Comparison of ENCODE assay signal across 8 cellular contexts in the genomic region with DNA sequence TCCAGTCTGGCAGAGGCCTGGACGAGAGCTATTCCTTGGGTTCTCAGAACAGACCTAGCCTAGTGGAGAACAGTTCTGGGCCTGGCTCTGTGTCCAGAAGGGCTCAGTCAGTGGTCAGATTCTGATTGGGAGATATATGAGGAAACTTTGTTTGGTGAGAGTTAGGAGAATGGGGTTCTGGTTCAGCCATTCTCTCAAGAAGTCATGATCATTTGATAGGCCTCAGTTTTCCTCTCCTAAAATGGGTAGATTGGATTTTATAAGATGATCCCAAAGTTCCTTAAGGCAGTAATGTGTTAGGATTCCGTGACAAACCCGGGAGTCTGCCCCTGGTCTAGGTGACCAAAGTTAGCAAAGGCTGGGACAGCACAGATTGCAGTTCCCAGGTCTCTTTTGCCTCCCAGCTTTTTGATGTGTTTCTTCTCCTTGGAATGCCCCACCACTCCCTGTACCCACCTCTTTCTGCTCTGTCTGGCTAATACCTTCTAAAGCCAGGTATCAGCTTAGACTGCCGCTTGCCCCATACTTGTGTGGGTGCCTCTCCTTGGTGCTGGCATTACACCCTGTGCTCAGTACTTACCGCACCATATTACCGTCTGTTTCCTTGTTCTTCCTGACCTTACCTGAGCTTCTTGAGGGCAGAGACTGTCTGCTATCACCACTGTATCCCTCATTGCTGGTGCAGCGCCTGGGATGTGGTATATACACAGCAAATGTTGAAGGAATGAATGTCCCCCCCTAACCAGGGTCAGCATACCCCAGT. TPM values are rescaled to one million over a fixed set of nuclear protein-coding genes. Genes with fewer than 3 reads are reported as not detected.
A peak's percentile ranks its signal among the peaks of the same experiment; 100 is the strongest.
DNase-seq lines count a peak whose midpoint lies in the region; ATAC-seq, FAIRE-seq and TF ChIP-seq lines count a peak whose summit lies in the region.

No MANE protein-coding gene starts in this region.

- no peak overlapping the region for H3K4me2 ChIP-seq in astrocyte (ENCODE audit: low read length)

- H3K27me3 Mint-ChIP-seq in activated CD4-positive, alpha-beta T cell treated with anti-CD3 and anti-CD28 coated beads for 36 hours = no peaks in the 10 kb centered on the region
- H3K27me3 Mint-ChIP-seq in astrocyte (ENCODE audit: low read depth, unreplicated experiment) (no peaks in the 10 kb centered on the region), memory B cell (no peaks in the 10 kb centered on the region)

- DNase-seq in activated CD4-positive, alpha-beta T cell treated with anti-CD3 and anti-CD28 coated beads for 36 hours = no peak
- DNase-seq in activated CD4-positive, alpha-beta T cell treated with anti-CD3 and anti-CD28 coated beads for 1 hour = no peak
- DNase-seq in astrocyte (ENCODE audit: low read depth) (no peak), memory B cell (ENCODE audit: low spot score in 2 of 2) (no peak), testis (no peak), head of caudate nucleus (no peak)
- no peak for DNase-seq in effector CD8-positive, alpha-beta T cell (lab: John Stamatoyannopoulos, UW)

- peaks cover 87% of the 10 kb centered on the region for H4K20me1 ChIP-seq in astrocyte (ENCODE audit: insufficient read depth, low read length)

- peaks cover 92% of the 10 kb centered on the region for H3K4me1 Mint-ChIP-seq in activated CD4-positive, alpha-beta T cell treated with anti-CD3 and anti-CD28 coated beads for 36 hours
- H3K4me1 Mint-ChIP-seq in astrocyte (ENCODE audit: low read depth, unreplicated experiment) = peaks cover 65% of the 10 kb centered on the region
- H3K4me1 Mint-ChIP-seq in memory B cell = peaks cover 73% of the 10 kb centered on the region

- H3K4me3 Mint-ChIP-seq in activated CD4-positive, alpha-beta T cell treated with anti-CD3 and anti-CD28 coated beads for 36 hours = peak overlapping the region; percentile 52
- H3K4me3 Mint-ChIP-seq in astrocyte (ENCODE audit: unreplicated experiment) (peak overlapping the region; percentile 37), memory B cell (peak overlapping the region; percentile 37)

- peaks cover 43% of the 10 kb centered on the region for H3K36me3 Mint-ChIP-seq in activated CD4-positive, alpha-beta T cell treated with anti-CD3 and anti-CD28 coated beads for 36 hours (ENCODE audit: low read depth)
- H3K36me3 Mint-ChIP-seq in astrocyte (ENCODE audit: low read depth, unreplicated experiment) = peaks cover 9% of the 10 kb centered on the region
- H3K36me3 Mint-ChIP-seq in memory B cell = peaks cover 11% of the 10 kb centered on the region

- H3K27me3 ChIP-seq in astrocyte (ENCODE audit: insufficient read depth, low read length) (no peaks in the 10 kb centered on the region), testis (no peaks in the 10 kb centered on the region)

- peak overlapping the region; percentile 87 for H3K27ac Mint-ChIP-seq in activated CD4-positive, alpha-beta T cell treated with anti-CD3 and anti-CD28 coated beads for 36 hours
- H3K27ac Mint-ChIP-seq in astrocyte (ENCODE audit: unreplicated experiment) (peak overlapping the region; percentile 19), memory B cell (peak overlapping the region; percentile 92)

- POLR2A ChIA-PET in activated CD4-positive, alpha-beta T cell treated with anti-CD3 and anti-CD28 coated beads for 36 hours (lab: Charles Lee) = interaction anchor here (0.5 to 2.0 kb wide), 4 partner anchors 12 to 137 kb away, joined by 4 to 9 read pairs (median 8); partner anchors contain the start of gene SRSF5

- H3K36me3 ChIP-seq in astrocyte (ENCODE audit: insufficient read depth, low read length) = no peaks in the 10 kb centered on the region
- H3K36me3 ChIP-seq in testis (ENCODE audit: low read depth, missing control alignments) = no peaks in the 10 kb centered on the region

- TF ChIP-seq POLR2A in testis (IDR thresholded peaks at IDR 0.05) = no peak

- no peak overlapping the region for H3K9ac ChIP-seq in astrocyte (ENCODE audit: low read length)

- H2AFZ ChIP-seq in astrocyte (ENCODE audit: low read depth, low read length) = no peak overlapping the region

- TF ChIP-seq CTCF in astrocyte (IDR thresholded peaks at IDR 0.05; ENCODE audit: insufficient read depth, low read depth, low read length) (no peak), testis (IDR thresholded peaks at IDR 0.05) (no peak)

- ATAC-seq in activated CD4-positive, alpha-beta T cell treated with anti-CD3 and anti-CD28 coated beads for 36 hours = no peak
- ATAC-seq in memory B cell (ENCODE audit: low read depth) (no peak), GM18873 (IDR thresholded peaks at IDR 0.05; ENCODE audit: low FRiP score, unreplicated experiment) (no peak)

- H3K4me3 ChIP-seq in astrocyte (ENCODE audit: insufficient read depth, low read depth, low read length) (no peak overlapping the region), testis (no peak overlapping the region)

- H3K27ac ChIP-seq in astrocyte (ENCODE audit: low read depth, low read length) = no peak overlapping the region
- peak overlapping the region; percentile 1 to 64 for H3K27ac ChIP-seq in testis

- peaks cover 11% of the 10 kb centered on the region for H3K9me3 Mint-ChIP-seq in activated CD4-positive, alpha-beta T cell treated with anti-CD3 and anti-CD28 coated beads for 36 hours (ENCODE audit: low read depth)
- H3K9me3 Mint-ChIP-seq in astrocyte (ENCODE audit: unreplicated experiment) (peaks cover 4% of the 10 kb centered on the region), memory B cell (peaks cover 5% of the 10 kb centered on the region)

- H3K9me3 ChIP-seq in astrocyte (ENCODE audit: insufficient read depth, low read depth, low read length) = no peaks in the 10 kb centered on the region
- H3K9me3 ChIP-seq in testis = no peaks in the 10 kb centered on the region

- intact Hi-C loops in activated CD4-positive, alpha-beta T cell treated with anti-CD3 and anti-CD28 coated beads for 36 hours (cut with DNase I, micrococcal nuclease) = loop anchor here (1.0 to 2.0 kb wide), 5 partner anchors 12 to 48 kb away; no protein-coding TSS in a partner anchor
- intact Hi-C loops in testis (cut with DNase I; ENCODE audit: low total_unique reads) (no loop called here), head of caudate nucleus (cut with DNase I) (no loop called here)

- peaks cover 27% of the 10 kb centered on the region for H3K4me1 ChIP-seq in astrocyte (ENCODE audit: insufficient read depth, low read length)
- H3K4me1 ChIP-seq in testis = peaks cover 51% of the 10 kb centered on the region

- CTCF ChIA-PET in activated CD4-positive, alpha-beta T cell treated with anti-CD3 and anti-CD28 coated beads for 36 hours (lab: Charles Lee) = interaction anchor here (0.8 to 2.2 kb wide), 8 partner anchors 9 to 90 kb away, joined by 3 to 10 read pairs (median 4); no protein-coding TSS in a partner anchor

- peaks cover 90% of the 10 kb centered on the region for H3K79me2 ChIP-seq in astrocyte (ENCODE audit: insufficient read depth, low read length)

- FAIRE-seq in astrocyte (lab: Jason Lieb, UNC) = no peak

- WGBS in testis, 2 donors = 80 to 81% methylated on average over 6 to 7 of the region's 7 CpGs

RNA-seq across cellular contexts. Expression of gene SUSD6, which starts 25.5 kb away (rescaled TPM):
- 10 to 100 TPM; 57.9 to 59.3 TPM for total RNA-seq in activated CD4-positive, alpha-beta T cell treated with anti-CD3 and anti-CD28 coated beads for 36 hours
- total RNA-seq in astrocyte = 25.6 and 30.6 TPM in 2 replicates
- 10 to 100 TPM; 38.7 to 39.5 TPM for total RNA-seq in testis
- 27.7 TPM for polyA plus RNA-seq in testis (ENCODE audit: insufficient read depth, low read depth, low replicate concordance)

Comparison
In these comparisons a context has a peak if more than half of its experiments do, and no peak if none do; other contexts are left out.
1. H3K27ac Mint-ChIP-seq: peak in every context shown above with its lines; median percentile 92 in memory B cell; 87 in activated CD4-positive, alpha-beta T cell treated with anti-CD3 and anti-CD28 coated beads for 36 hours; 19 in astrocyte.
2. intact Hi-C loops: an anchor here in activated CD4-positive, alpha-beta T cell treated with anti-CD3 and anti-CD28 coated beads for 36 hours (1.0 to 2.0 kb wide); none called in testis and head of caudate nucleus.